ENCODE assay signal across 20 cellular contexts in the genomic region with DNA sequence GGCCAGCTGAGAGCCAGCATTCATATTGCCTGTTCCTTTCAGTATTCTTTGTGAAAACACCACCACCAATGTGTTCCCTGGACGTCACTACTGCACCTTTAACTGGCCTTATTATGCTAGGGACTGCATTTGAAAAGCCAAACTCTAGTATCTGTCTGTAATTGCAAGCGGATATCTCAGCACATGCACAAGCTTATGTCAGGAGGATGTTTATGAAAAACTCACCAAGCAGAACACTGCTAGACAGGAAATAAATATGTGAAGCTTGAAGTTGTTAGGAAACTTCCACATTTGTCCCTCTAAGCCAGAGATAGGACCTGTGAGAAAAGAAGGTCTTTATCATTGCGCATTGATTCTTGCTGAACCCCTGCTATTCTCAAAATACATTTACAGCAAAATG.
DNase-seq lines count a peak whose midpoint lies in the region; ATAC-seq and TF ChIP-seq lines count a peak whose summit lies in the region.
"Had no signal": no experiment of that assay in that cellular context is flagged by ENCODE, and none has a peak within 500 bp of the region (broad histone marks: within the 10 kb centered on the region; RNA-seq: fewer than 3 reads in every experiment).

No MANE protein-coding gene starts in this region.

- no peaks in the 10 kb centered on the region for H3K4me1 Mint-ChIP-seq in T-helper 17 cell
- H3K4me1 Mint-ChIP-seq in memory B cell, result peaks cover 40% of the 10 kb centered on the region
- H3K4me1 Mint-ChIP-seq: activated naive CD8-positive, alpha-beta T cell treated with anti-CD3 and anti-CD28 coated beads, Interleukin-2, amount 50 U/mL, for 24 hours; natural killer cell had no signal

- TF ChIP-seq CTCF in spleen (IDR thresholded peaks at IDR 0.05 in 8 of 11, conservative IDR thresholded peaks at IDR 0.05 in 3 of 11) (no peak), GM13976 (IDR thresholded peaks at IDR 0.05; ENCODE audit: borderline replicate concordance, control extremely low read depth, extremely low read depth, insufficient read depth, missing control alignments) (no peak)

- peak overlapping the region; percentile 55 to 92 (median 78) for H3K27ac ChIP-seq in spleen

- WGBS in spleen, 5 donors, result 36 to 50% (median 39%) methylated on average over 3 of the region's 3 CpGs

- H3K4me3 ChIP-seq in spleen, result peak overlapping the region in 1 of 8 donors; percentile 5
- H3K4me3 ChIP-seq: esophagus muscularis mucosa, heart left ventricle had no signal

- H3K9me3 ChIP-seq in T-helper 17 cell (ENCODE audit: control insufficient read depth, low read length, poor library complexity, severe bottlenecking) (no peaks in the 10 kb centered on the region), spleen (no peaks in the 10 kb centered on the region)
- H3K9me3 ChIP-seq: esophagus muscularis mucosa, heart left ventricle had no signal

- H3K27me3 Mint-ChIP-seq in T-helper 17 cell (peaks cover 20% of the 10 kb centered on the region), memory B cell (peaks cover under 1% of the 10 kb centered on the region)

- in situ Hi-C loops in GM13976 (cut with MboI; ENCODE audit: low sequenced_read_pairs, unreplicated experiment), result no loop called here

- TF ChIP-seq POLR2A in spleen (IDR thresholded peaks at IDR 0.05), result no peak

- ATAC-seq in GM19351 (IDR thresholded peaks at IDR 0.05; ENCODE audit: unreplicated experiment) (peak; percentile 60), T-helper 17 cell (peak; percentile 50), memory B cell (ENCODE audit: low read depth) (peak; percentile 87), GM18873 (IDR thresholded peaks at IDR 0.05; ENCODE audit: low FRiP score, unreplicated experiment) (no peak), GM21390 (IDR thresholded peaks at IDR 0.05; ENCODE audit: unreplicated experiment) (no peak)
- ATAC-seq: activated CD8-positive, alpha-beta T cell treated with anti-CD3 and anti-CD28 coated beads, Interleukin-2, amount 10 ng/mL, durations not matched to agents 7 days and 5 days; activated naive CD8-positive, alpha-beta T cell treated with anti-CD3 and anti-CD28 coated beads, Interleukin-2, amount 50 U/mL, for 24 hours; natural killer cell had no signal

- H3K9me3 Mint-ChIP-seq in memory B cell, result peaks cover 4% of the 10 kb centered on the region
- H3K9me3 Mint-ChIP-seq: activated naive CD8-positive, alpha-beta T cell treated with anti-CD3 and anti-CD28 coated beads, Interleukin-2, amount 50 U/mL, for 24 hours; activated T-helper 1 cell treated with anti-CD3 and anti-CD28 coated beads, Interleukin-12 subunit alpha, Interleukin-12 subunit beta, Interleukin-2, Interleukin-4 antibody, amounts not matched to agents 30 ng/mL and 10 ng/mL and 1 ng/mL, durations not matched to agents 14 hours and 24 hours and 36 hours; HFFc6; natural killer cell had no signal

- no peak for DNase-seq in T-helper 17 cell
- DNase-seq in memory B cell (ENCODE audit: low spot score in 2 of 2), result peak in 1 of 2 donors; percentile 14
- DNase-seq in spleen, result no peak
- no peak for DNase-seq in NCI-H774 (lab: John Stamatoyannopoulos, UW)
- DNase-seq in GM13976 (ENCODE audit: low spot score), result no peak
- DNase-seq: activated CD8-positive, alpha-beta T cell treated with anti-CD3 and anti-CD28 coated beads, Interleukin-2, amount 10 ng/mL, durations not matched to agents 7 days and 5 days; activated naive CD8-positive, alpha-beta T cell treated with anti-CD3 and anti-CD28 coated beads, Interleukin-2, amount 50 U/mL, for 24 hours; GF-D8; heart left ventricle; HFFc6; islet precursor cell; natural killer cell; NCI-H2029 treated with DMSO at 0.1 percent for 48 hours; NCI-H524; substantia nigra had no signal

- H3K27ac Mint-ChIP-seq in T-helper 17 cell, result no peak overlapping the region
- peak overlapping the region; percentile 99 for H3K27ac Mint-ChIP-seq in memory B cell
- H3K27ac Mint-ChIP-seq: activated CD8-positive, alpha-beta T cell treated with anti-CD3 and anti-CD28 coated beads, Interleukin-2, amount 10 ng/mL, durations not matched to agents 7 days and 5 days; activated naive CD8-positive, alpha-beta T cell treated with anti-CD3 and anti-CD28 coated beads, Interleukin-2, amount 50 U/mL, for 24 hours; activated T-helper 1 cell treated with anti-CD3 and anti-CD28 coated beads, Interleukin-12 subunit alpha, Interleukin-12 subunit beta, Interleukin-2, Interleukin-4 antibody, amounts not matched to agents 30 ng/mL and 10 ng/mL and 1 ng/mL, durations not matched to agents 14 hours and 24 hours and 36 hours; HFFc6; natural killer cell had no signal

- peaks cover 15 to 27% (median 22%) of the 10 kb centered on the region in 6 donors for H3K4me1 ChIP-seq in spleen

- H3K36me3 ChIP-seq in spleen, result no peaks in the 10 kb centered on the region
- H3K36me3 ChIP-seq: esophagus muscularis mucosa, heart left ventricle had no signal

- intact Hi-C loops in spleen (cut with DNase I; ENCODE audit: low total_unique reads), result no loop called here

- no peaks in the 10 kb centered on the region for H3K36me3 Mint-ChIP-seq in T-helper 17 cell (ENCODE audit: low read depth)
- H3K36me3 Mint-ChIP-seq in memory B cell, result peaks cover 4% of the 10 kb centered on the region
- H3K36me3 Mint-ChIP-seq: natural killer cell had no signal

- H3K27me3 ChIP-seq in spleen (replicated peaks in 1 of 7), result no peaks in the 10 kb centered on the region
- H3K27me3 ChIP-seq: esophagus muscularis mucosa, heart left ventricle had no signal

- H3K4me3 Mint-ChIP-seq in T-helper 17 cell (no peak overlapping the region), memory B cell (peak overlapping the region; percentile 62)
- H3K4me3 Mint-ChIP-seq: activated CD8-positive, alpha-beta T cell treated with anti-CD3 and anti-CD28 coated beads, Interleukin-2, amount 10 ng/mL, durations not matched to agents 7 days and 5 days; activated naive CD8-positive, alpha-beta T cell treated with anti-CD3 and anti-CD28 coated beads, Interleukin-2, amount 50 U/mL, for 24 hours; activated T-helper 1 cell treated with anti-CD3 and anti-CD28 coated beads, Interleukin-12 subunit alpha, Interleukin-12 subunit beta, Interleukin-2, Interleukin-4 antibody, amounts not matched to agents 30 ng/mL and 10 ng/mL and 1 ng/mL, durations not matched to agents 14 hours and 24 hours and 36 hours; HFFc6; natural killer cell had no signal

Comparison
In these comparisons a context has a peak if more than half of its experiments do, and no peak if none do; other contexts are left out.
1. ATAC-seq: peak in GM19351 (single experiment), T-helper 17 cell (single experiment) and memory B cell (single experiment); none in GM18873 (single experiment) and GM21390 (single experiment).